In the genomic region with DNA sequence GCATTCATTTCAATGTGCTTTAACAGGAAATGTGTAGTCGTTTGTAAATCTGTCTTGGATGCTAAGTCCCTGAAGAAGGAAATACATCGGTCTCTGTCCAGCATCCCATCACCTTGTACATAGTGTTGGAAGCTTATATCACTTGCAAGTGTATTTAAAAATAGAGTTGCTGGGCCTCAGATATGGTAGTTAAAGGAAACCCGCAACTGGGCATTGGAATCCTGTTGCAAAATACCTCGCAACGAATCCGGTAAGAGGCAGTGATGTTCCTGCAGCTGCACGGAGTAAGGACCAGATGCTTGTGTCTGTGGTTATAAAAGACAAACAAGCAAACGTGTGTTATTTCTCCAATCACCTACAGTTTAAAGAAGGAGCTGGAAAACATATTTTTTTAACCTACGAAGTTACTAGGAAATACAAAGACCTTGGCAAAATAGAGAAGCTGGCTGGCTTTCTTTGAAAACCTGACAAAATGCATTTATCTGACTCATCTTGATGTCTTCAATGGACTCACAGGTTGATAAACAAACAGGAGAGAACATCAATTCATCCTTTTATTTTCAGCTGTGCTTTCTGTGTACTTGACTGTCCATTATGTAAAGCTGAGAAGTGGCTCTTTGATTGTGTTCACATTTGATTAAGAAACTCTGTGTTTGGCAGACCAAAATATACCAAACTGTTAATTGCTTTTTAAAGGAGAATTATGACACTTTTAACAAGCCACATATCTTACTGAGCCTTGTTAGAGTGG, we compare ENCODE assay signal across 18 cellular contexts.
DNase-seq lines count a peak whose midpoint lies in the region; ATAC-seq and TF ChIP-seq lines count a peak whose summit lies in the region.
"Had no signal": no experiment of that assay in that cellular context is flagged by ENCODE, and none has a peak within 500 bp of the region (broad histone marks: within the 10 kb centered on the region; RNA-seq: fewer than 3 reads in every experiment).

No MANE protein-coding gene starts in this region.

- peak overlapping the region in 3 of 5 experiments; percentile 38 to 77 (median 54) for H3K27ac Mint-ChIP-seq in brain
- H3K27ac Mint-ChIP-seq: activated naive CD8-positive, alpha-beta T cell treated with anti-CD3 and anti-CD28 coated beads for 36 hours; mesothelial cell of epicardium; stimulated activated naive B cell treated with anti-CD40 and anti-IgM and Interleukin-4, amounts not matched to agents 10 μg/mL and 1 μg/mL and 100 μg/mL, for 72 hours had no signal

- H3K9me3 Mint-ChIP-seq in brain: no peaks in the 10 kb centered on the region
- H3K9me3 Mint-ChIP-seq: activated naive CD8-positive, alpha-beta T cell treated with anti-CD3 and anti-CD28 coated beads for 36 hours; mesothelial cell of epicardium; stimulated activated naive B cell treated with anti-CD40 and anti-IgM and Interleukin-4, amounts not matched to agents 10 μg/mL and 1 μg/mL and 100 μg/mL, for 72 hours had no signal

- no peaks in the 10 kb centered on the region for H3K4me1 ChIP-seq in ovary (ENCODE audit: insufficient read depth)
- H3K4me1 ChIP-seq: HAP-1 had no signal

- no peaks in the 10 kb centered on the region for H3K36me3 ChIP-seq in ovary
- H3K36me3 ChIP-seq: HAP-1 had no signal

- no peaks in the 10 kb centered on the region for H3K36me3 Mint-ChIP-seq in brain
- H3K36me3 Mint-ChIP-seq: activated naive CD8-positive, alpha-beta T cell treated with anti-CD3 and anti-CD28 coated beads for 36 hours; mesothelial cell of epicardium; stimulated activated naive B cell treated with anti-CD40 and anti-IgM and Interleukin-4, amounts not matched to agents 10 μg/mL and 1 μg/mL and 100 μg/mL, for 72 hours had no signal

- peak; percentile 44 for DNase-seq in H4 (ENCODE audit: low spot score)
- DNase-seq in NCI-H187 treated with DMSO at 0.1 percent for 48 hours (lab: John Stamatoyannopoulos, UW): peak; percentile 28
- peak; percentile 13 for DNase-seq in putamen (ENCODE audit: low spot score)
- no peak for DNase-seq in ovary
- no peak for DNase-seq in NCI-H510A treated with DMSO at 0.1 percent for 48 hours (lab: John Stamatoyannopoulos, UW)
- DNase-seq: activated CD4-positive, alpha-beta T cell treated with anti-CD3 and anti-CD28 coated beads for 48 hours; activated naive CD8-positive, alpha-beta T cell treated with anti-CD3 and anti-CD28 coated beads for 36 hours; cerebellar nuclear complex; KG1; kidney; NCI-H2107; stimulated activated naive B cell treated with anti-CD40 and anti-IgM and Interleukin-4, amounts not matched to agents 10 μg/mL and 1 μg/mL and 100 μg/mL, for 72 hours had no signal

- WGBS in ovary, 3 donors: 59 to 74% (median 59%) methylated on average over 9 of the region's 9 CpGs

- TF ChIP-seq POLR2A in ovary (IDR thresholded peaks at IDR 0.05): no peak

- H3K27me3 ChIP-seq in ovary: no peaks in the 10 kb centered on the region

- no peak for TF ChIP-seq EP300 in ovary (IDR thresholded peaks at IDR 0.05)

- H3K4me3 Mint-ChIP-seq in brain: no peak overlapping the region
- H3K4me3 Mint-ChIP-seq: activated naive CD8-positive, alpha-beta T cell treated with anti-CD3 and anti-CD28 coated beads for 36 hours; mesothelial cell of epicardium; stimulated activated naive B cell treated with anti-CD40 and anti-IgM and Interleukin-4, amounts not matched to agents 10 μg/mL and 1 μg/mL and 100 μg/mL, for 72 hours had no signal

- no peaks in the 10 kb centered on the region for H3K9me3 ChIP-seq in ovary
- H3K9me3 ChIP-seq: HAP-1 had no signal

- intact Hi-C loops in ovary (cut with DNase I): no loop called here

- peaks cover 35% of the 10 kb centered on the region for H3K4me1 Mint-ChIP-seq in brain
- H3K4me1 Mint-ChIP-seq: activated naive CD8-positive, alpha-beta T cell treated with anti-CD3 and anti-CD28 coated beads for 36 hours; stimulated activated naive B cell treated with anti-CD40 and anti-IgM and Interleukin-4, amounts not matched to agents 10 μg/mL and 1 μg/mL and 100 μg/mL, for 72 hours had no signal

- ATAC-seq in HG02798 (IDR thresholded peaks at IDR 0.05; ENCODE audit: poor library complexity, unreplicated experiment) (no peak), HG03565 (IDR thresholded peaks at IDR 0.05; ENCODE audit: unreplicated experiment) (no peak)
- ATAC-seq: stimulated activated naive B cell treated with anti-CD40 and anti-IgM and Interleukin-4, amounts not matched to agents 10 μg/mL and 1 μg/mL and 100 μg/mL, for 72 hours had no signal

- H3K4me3 ChIP-seq in ovary: no peak overlapping the region
- H3K4me3 ChIP-seq: HAP-1, skin epidermis had no signal

- peaks cover 3% of the 10 kb centered on the region for H3K27me3 Mint-ChIP-seq in brain

- TF ChIP-seq CTCF in brain (conservative IDR thresholded peaks at IDR 0.05): no peak
- TF ChIP-seq CTCF in ovary (IDR thresholded peaks at IDR 0.05): no peak

- H3K27ac ChIP-seq in ovary: no peak overlapping the region
- H3K27ac ChIP-seq: skin epidermis had no signal

Comparison
In these comparisons a context has a peak if more than half of its experiments do, and no peak if none do; other contexts are left out.
1. DNase-seq: peak in H4 (single experiment), NCI-H187 treated with DMSO at 0.1 percent for 48 hours (single experiment) and putamen (single experiment); none in ovary (0 of 5) and NCI-H510A treated with DMSO at 0.1 percent for 48 hours (single experiment).